ENCODE assay signal across 11 cellular contexts in the genomic region with DNA sequence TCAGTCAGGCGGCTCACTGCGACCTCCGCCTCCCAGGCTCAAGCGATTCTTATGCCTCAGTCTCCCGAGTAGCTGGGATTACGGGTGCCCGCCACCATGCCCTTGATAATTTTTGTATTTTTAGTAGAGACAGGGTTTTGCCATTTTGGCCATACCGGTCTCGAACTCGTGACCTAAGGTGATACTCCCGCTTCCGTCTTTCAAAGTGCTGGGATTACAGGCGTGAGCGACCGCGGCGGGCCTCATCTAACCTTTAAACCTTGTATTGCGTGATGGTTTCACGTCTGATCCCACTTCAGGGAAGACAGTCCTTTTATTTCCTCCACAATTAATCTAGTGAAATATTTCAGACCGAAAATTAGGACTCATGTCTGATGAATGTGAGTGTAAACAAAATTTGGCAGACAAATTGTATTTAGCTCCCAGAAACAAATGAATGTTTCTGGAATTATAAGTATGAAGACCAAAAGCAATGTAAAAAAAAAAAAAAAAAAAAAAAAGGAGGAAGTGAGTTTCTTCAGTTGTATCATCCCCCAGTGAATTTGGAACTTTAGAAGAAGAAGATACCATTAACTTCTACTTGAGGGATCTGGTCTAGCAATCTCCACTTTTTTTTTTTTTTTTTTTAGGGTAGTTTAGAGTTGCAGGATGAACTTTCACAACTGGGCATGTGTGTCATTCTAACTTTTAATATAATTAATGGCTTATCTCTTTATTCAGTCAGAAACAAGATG. TPM values are rescaled to one million over a fixed set of nuclear protein-coding genes. Genes with fewer than 3 reads are reported as not detected.
DNase-seq lines count a peak whose midpoint lies in the region; ATAC-seq, FAIRE-seq and TF ChIP-seq lines count a peak whose summit lies in the region.
"Had no signal": no experiment of that assay in that cellular context is flagged by ENCODE, and none has a peak within 500 bp of the region (broad histone marks: within the 10 kb centered on the region; RNA-seq: fewer than 3 reads in every experiment).

No MANE protein-coding gene starts in this region.

- H3K9me2 ChIP-seq in MM.1S (replicated peaks; ENCODE audit: insufficient read depth, low read length) = no peaks in the 10 kb centered on the region

- H3F3A ChIP-seq in MM.1S (ENCODE audit: insufficient read depth, low read length) = peaks cover 19% of the 10 kb centered on the region
- H3F3A ChIP-seq in neural progenitor cell (ENCODE audit: low read depth) = peaks cover 18% of the 10 kb centered on the region

- H3K27me3 ChIP-seq in MM.1S (replicated peaks; ENCODE audit: insufficient read depth, low read length) (no peaks in the 10 kb centered on the region), neural progenitor cell (no peaks in the 10 kb centered on the region)
- H3K27me3 ChIP-seq: tibial nerve had no signal

- H4K20me1 ChIP-seq in MM.1S (ENCODE audit: insufficient read depth, low read length) (peaks cover 7% of the 10 kb centered on the region; the same call in 1 of the 2 replicates), neural progenitor cell (ENCODE audit: low read depth) (peaks cover 17% of the 10 kb centered on the region)

- peaks cover 4% of the 10 kb centered on the region; the same call in 1 of the 2 replicates for H3K36me3 ChIP-seq in ES-I3 (ENCODE audit: insufficient read depth, low read length)
- H3K36me3 ChIP-seq in MM.1S (replicated peaks; ENCODE audit: insufficient read depth, low read length) = peaks cover 18% of the 10 kb centered on the region; the same call in 1 of the 2 replicates
- peaks cover 23% of the 10 kb centered on the region for H3K36me3 ChIP-seq in neural progenitor cell

- H3K27ac ChIP-seq in MM.1S (ENCODE audit: low read length) = no peak overlapping the region
- H3K27ac ChIP-seq in neural progenitor cell = no peak overlapping the region

- H3K79me2 ChIP-seq in MM.1S (ENCODE audit: low read length) (peaks cover 64% of the 10 kb centered on the region), neural progenitor cell (ENCODE audit: low read depth) (peaks cover 69% of the 10 kb centered on the region)

- peaks cover 3% of the 10 kb centered on the region for H3K9me3 Mint-ChIP-seq in neural progenitor cell

- TF ChIP-seq CTCF in MM.1S (IDR thresholded peaks at IDR 0.05; ENCODE audit: low read length) (no peak), astrocyte of the spinal cord (IDR thresholded peaks at IDR 0.05; ENCODE audit: low read depth, low read length) (no peak), neural progenitor cell (IDR thresholded peaks at IDR 0.05) (no peak)

- H3K27me3 Mint-ChIP-seq in neural progenitor cell (ENCODE audit: insufficient read depth, low read depth) = peaks cover 2% of the 10 kb centered on the region

- H3K9me3 ChIP-seq in ES-I3 (ENCODE audit: control insufficient read depth, insufficient read depth, low read length) (no peaks in the 10 kb centered on the region), MM.1S (replicated peaks; ENCODE audit: insufficient read depth, low read length) (no peaks in the 10 kb centered on the region), neural progenitor cell (ENCODE audit: low read depth) (no peaks in the 10 kb centered on the region)
- H3K9me3 ChIP-seq: tibial nerve had no signal

- H3K4me3 ChIP-seq in MM.1S (ENCODE audit: low read length) = peak overlapping the region; percentile 81
- peak overlapping the region; percentile 70 for H3K4me3 ChIP-seq in astrocyte of the spinal cord (ENCODE audit: low read depth, low read length)
- peak overlapping the region; percentile 88 for H3K4me3 ChIP-seq in neural progenitor cell

- peak overlapping the region; percentile 94 for H3K4me3 Mint-ChIP-seq in neural progenitor cell

- FAIRE-seq in RCC 7860 (lab: Jason Lieb, UNC) = no peak
- FAIRE-seq: islet of Langerhans had no signal

- H3K9ac ChIP-seq in ES-I3 (ENCODE audit: low read depth, low read length) (peak overlapping the region; percentile 87; the same call in 1 of the 2 replicates), MM.1S (ENCODE audit: low read length) (no peak overlapping the region), neural progenitor cell (no peak overlapping the region)

- in situ Hi-C loops in astrocyte of the spinal cord (cut with HindIII; ENCODE audit: low sequenced_read_pairs) = no loop called here

- H2AFZ ChIP-seq in MM.1S (ENCODE audit: low read length) (no peak overlapping the region), neural progenitor cell (replicated peaks) (no peak overlapping the region)

- H3K4me2 ChIP-seq in MM.1S (ENCODE audit: low read depth, low read length) (peak overlapping the region; percentile 58), neural progenitor cell (peak overlapping the region; percentile 85)

- ATAC-seq in GM21529 (IDR thresholded peaks at IDR 0.05; ENCODE audit: unreplicated experiment) (no peak), HG02885 (IDR thresholded peaks at IDR 0.05; ENCODE audit: poor library complexity, unreplicated experiment) (no peak)

- H3K4me1 ChIP-seq in ES-I3 (ENCODE audit: insufficient read depth, low read length) (no peaks in the 10 kb centered on the region), MM.1S (ENCODE audit: low read length) (peaks cover 14% of the 10 kb centered on the region), neural progenitor cell (peaks cover 14% of the 10 kb centered on the region)

- H3K27ac Mint-ChIP-seq in neural progenitor cell = no peak overlapping the region

- H3K4me1 Mint-ChIP-seq in neural progenitor cell = peaks cover 22% of the 10 kb centered on the region

- DNase-seq in MM.1S (no peak), astrocyte of the spinal cord (ENCODE audit: low read depth, low spot score) (no peak), neural progenitor cell (ENCODE audit: low spot score) (no peak), pons (ENCODE audit: low spot score) (no peak), RCC 7860 (ENCODE audit: low spot score) (no peak)
- DNase-seq: T1000 had no signal

- H3K36me3 Mint-ChIP-seq in neural progenitor cell = peaks cover 8% of the 10 kb centered on the region

RNA-seq across cellular contexts. Expression of gene NUP42, which starts 1.6 kb away (rescaled TPM):
- total RNA-seq in neural progenitor cell (ENCODE audit: low replicate concordance) = 60.1 and 67.7 TPM in 2 replicates
